In genomic region chr11:106424111-106424510, GRCh38 we compare ENCODE assay signal across 10 cellular contexts.
DNase-seq lines count a peak whose midpoint lies in the region; TF ChIP-seq lines count a peak whose summit lies in the region.
"Had no signal": no experiment of that assay in that cellular context is flagged by ENCODE, and none has a peak within 500 bp of the region (broad histone marks: within the 10 kb centered on the region; RNA-seq: fewer than 3 reads in every experiment).

No MANE protein-coding gene starts in this region.

- POLR2A ChIA-PET in RWPE1 (lab: Yijun Ruan, JAX; ENCODE audit: low non-redundant PET): no interaction called here

- no peak overlapping the region for H3K27ac ChIP-seq in RWPE1

- CTCF ChIA-PET in RWPE1 (lab: Yijun Ruan, JAX): no interaction called here

- TF ChIP-seq CTCF in RWPE1 (conservative IDR thresholded peaks at IDR 0.05; ENCODE audit: low read depth): no peak
- no peak for TF ChIP-seq CTCF in epithelial cell of proximal tubule (conservative IDR thresholded peaks at IDR 0.05; ENCODE audit: low read depth, low read length)
- no peak for TF ChIP-seq CTCF in retinal pigment epithelial cell (conservative IDR thresholded peaks at IDR 0.05; ENCODE audit: low read depth, low read length)

- peak; percentile 24 for DNase-seq in GM04504 (ENCODE audit: low read depth)
- peak; percentile 71 for DNase-seq in RWPE1 (ENCODE audit: low spot score)
- peak; percentile 13 for DNase-seq in epithelial cell of proximal tubule (ENCODE audit: low read depth)
- peak; percentile 39 for DNase-seq in retinal pigment epithelial cell (ENCODE audit: low read depth)
- DNase-seq in NCI-H345 treated with DMSO at 0.1 percent for 48 hours (lab: John Stamatoyannopoulos, UW; ENCODE audit: unreplicated experiment): no peak
- no peak for DNase-seq in putamen (ENCODE audit: low spot score)
- DNase-seq in RPMI8226: no peak
- DNase-seq: activated CD8-positive, alpha-beta T cell treated with anti-CD3 and anti-CD28 coated beads for 36 hours; activated naive CD8-positive, alpha-beta T cell treated with anti-CD3 and anti-CD28 coated beads for 36 hours; natural killer cell had no signal

- no peak overlapping the region for H3K4me3 ChIP-seq in epithelial cell of proximal tubule (ENCODE audit: low read depth, low read length)
- H3K4me3 ChIP-seq in retinal pigment epithelial cell (ENCODE audit: low read length): no peak overlapping the region

Comparison
In these comparisons a context has a peak if more than half of its experiments do, and no peak if none do; other contexts are left out.
1. DNase-seq: peak in GM04504 (single experiment), RWPE1 (single experiment), epithelial cell of proximal tubule (single experiment) and retinal pigment epithelial cell (single experiment); none in NCI-H345 treated with DMSO at 0.1 percent for 48 hours (single experiment), putamen (single experiment) and RPMI8226 (single experiment).